In the genomic region with DNA sequence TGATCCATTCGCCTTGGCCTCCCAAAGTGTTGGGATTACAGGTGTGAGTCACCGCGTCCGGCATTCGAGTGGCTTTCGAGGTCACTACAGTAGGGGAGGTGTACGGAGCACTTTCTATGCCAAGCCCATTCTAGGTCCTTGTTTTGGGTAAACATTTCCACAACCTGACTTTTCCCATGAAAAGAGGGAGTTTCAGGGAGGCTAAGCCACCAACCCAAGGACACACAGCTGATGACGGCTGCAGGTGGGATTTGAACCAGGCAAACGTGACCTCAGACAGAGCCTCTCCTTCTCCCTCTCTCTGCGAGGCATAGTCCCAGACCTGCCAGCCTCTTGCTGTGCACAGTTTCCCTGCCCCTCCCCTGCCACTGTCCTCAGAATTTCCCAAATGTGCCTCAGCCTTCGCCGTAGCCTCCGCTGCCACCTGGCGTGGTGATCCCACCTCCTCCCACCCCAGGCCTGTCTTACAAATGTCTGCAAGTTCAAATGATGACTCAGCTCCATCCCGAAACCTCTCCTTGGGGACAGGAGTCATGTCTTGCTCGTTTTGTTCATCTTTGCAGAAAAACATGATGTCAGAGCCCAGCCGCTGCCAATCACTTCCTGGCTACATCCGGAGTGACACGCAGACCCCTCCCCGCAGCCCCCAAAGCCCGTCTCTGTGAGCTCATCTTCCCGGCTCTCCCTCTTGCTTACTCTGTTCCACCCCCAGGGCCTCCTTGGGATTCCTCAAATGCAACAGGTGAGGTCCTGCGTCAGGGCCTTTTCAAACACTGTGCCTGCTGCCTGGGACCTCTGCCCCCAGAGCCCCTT, we compare ENCODE assay signal across 9 cellular contexts. TPM values are rescaled to one million over a fixed set of nuclear protein-coding genes. Genes with fewer than 3 reads are reported as not detected.
DNase-seq lines count a peak whose midpoint lies in the region; ATAC-seq, FAIRE-seq and TF ChIP-seq lines count a peak whose summit lies in the region.
"Had no signal": no experiment of that assay in that cellular context is flagged by ENCODE, and none has a peak within 500 bp of the region (broad histone marks: within the 10 kb centered on the region; RNA-seq: fewer than 3 reads in every experiment).

No MANE protein-coding gene starts in this region.

- no peaks in the 10 kb centered on the region for H3K27me3 ChIP-seq in bronchial epithelial cell (ENCODE audit: control insufficient read depth, insufficient read depth, low read length)
- H3K27me3 ChIP-seq in pancreas = no peaks in the 10 kb centered on the region

- H3K4me1 ChIP-seq in pancreas = peaks cover 0 to 2% (median 0%) of the 10 kb centered on the region in 3 donors

- H3K4me3 ChIP-seq in bronchial epithelial cell (ENCODE audit: low read depth, low read length) (no peak overlapping the region), pancreas (no peak overlapping the region)

- no peaks in the 10 kb centered on the region for H3K9me3 ChIP-seq in pancreas

- intact Hi-C loops in pancreas (cut with DNase I) = loop anchor here in 1 of 3 donors (10.0 kb wide), 1 partner anchor 145 kb away; no protein-coding TSS in a partner anchor

- no peak overlapping the region for H3K27ac ChIP-seq in pancreas

- DNase-seq in GM18507 (ENCODE audit: extremely low spot score, insufficient read length, low read depth) = no peak
- peak; percentile 71 for DNase-seq in MV-4-11 (lab: John Stamatoyannopoulos, UW)
- DNase-seq in bronchial epithelial cell (ENCODE audit: low read depth) = peak; percentile 64
- no peak for DNase-seq in pancreas
- no peak for DNase-seq in HuH-7.5 (ENCODE audit: low spot score)
- DNase-seq: Right ventricle myocardium superior had no signal

- ATAC-seq in pancreas (peak in 3 of 4 donors; percentile 16 to 53 (median 31)), GM21619 (IDR thresholded peaks at IDR 0.05; ENCODE audit: unreplicated experiment) (no peak), HG02571 (IDR thresholded peaks at IDR 0.05; ENCODE audit: unreplicated experiment) (no peak), GM21723 (IDR thresholded peaks at IDR 0.05; ENCODE audit: unreplicated experiment) (no peak)

- FAIRE-seq in GM18507 (lab: Jason Lieb, UNC) (peak; percentile 80), bronchial epithelial cell (lab: Jason Lieb, UNC) (no peak), pancreas (lab: Jason Lieb, UNC) (no peak)

- H3K36me3 ChIP-seq in bronchial epithelial cell (ENCODE audit: control insufficient read depth, insufficient read depth, low read length) (no peaks in the 10 kb centered on the region), pancreas (no peaks in the 10 kb centered on the region)

- TF ChIP-seq CTCF in bronchial epithelial cell (IDR thresholded peaks at IDR 0.05; ENCODE audit: insufficient read depth, low read length, severe bottlenecking) = no peak
- no peak for TF ChIP-seq CTCF in pancreas (IDR thresholded peaks at IDR 0.05)

- 49% methylated on average over 23 of the region's 23 CpGs for WGBS in pancreas, 2 donors

RNA-seq across cellular contexts. Expression of a gene that starts 6.6 kb away (rescaled TPM):
- total RNA-seq in bronchial epithelial cell (25.8 and 26.1 TPM in 2 replicates), pancreas (10 to 100 TPM; 20.4 to 58.8 (median 42.3) TPM)
- 100 to 1,000 TPM; 182 to 237 TPM for polyA plus RNA-seq in pancreas

RNA-seq across cellular contexts. Expression of a gene that starts 12.5 kb away (rescaled TPM):
- total RNA-seq in bronchial epithelial cell (54.0 and 74.5 TPM in 2 replicates), pancreas (10 to 100 TPM in 3 of 6 donors, 1 to 10 TPM in 3; 3.9 to 14.8 (median 9.7) TPM)
- polyA plus RNA-seq in pancreas = 10 to 100 TPM in 1 of 2 donors, 1 to 10 TPM in 1; 5.2 to 11.9 TPM

RNA-seq across cellular contexts. Expression of a gene that starts 41.9 kb away (rescaled TPM):
- total RNA-seq in bronchial epithelial cell (39.5 and 44.9 TPM in 2 replicates), pancreas (10 to 100 TPM; 37.7 to 71.8 (median 48.2) TPM)
- 10 to 100 TPM; 43.3 to 51.7 TPM for polyA plus RNA-seq in pancreas

Comparison
In these comparisons a context has a peak if more than half of its experiments do, and no peak if none do; other contexts are left out.
1. DNase-seq: peak in MV-4-11 (single experiment) and bronchial epithelial cell (single experiment); none in GM18507 (single experiment), pancreas (0 of 6) and HuH-7.5 (single experiment).
2. ATAC-seq: peak in pancreas (3 of 4); none in GM21619 (single experiment), HG02571 (single experiment) and GM21723 (single experiment).